27 cellular contexts compared by ENCODE assay signal in genomic region chr15:73882761-73883419, GRCh38. TPM values are rescaled to one million over a fixed set of nuclear protein-coding genes. Genes with fewer than 3 reads are reported as not detected.
DNase-seq lines count a peak whose midpoint lies in the region; ATAC-seq and TF ChIP-seq lines count a peak whose summit lies in the region.
"Had no signal": no experiment of that assay in that cellular context is flagged by ENCODE, and none has a peak within 500 bp of the region (broad histone marks: within the 10 kb centered on the region; RNA-seq: fewer than 3 reads in every experiment).

No MANE protein-coding gene starts in this region.

- DNase-seq in H7, result peak; percentile 58
- no peak for DNase-seq in Panc1 (ENCODE audit: low read depth, low spot score)
- peak; percentile 13 for DNase-seq in epithelial cell of esophagus (ENCODE audit: low read depth)
- DNase-seq in sciatic nerve (ENCODE audit: low spot score), result peak; percentile 23
- DNase-seq in NOMO-1 treated with DMSO at 0.1 percent for 48 hours (lab: John Stamatoyannopoulos, UW; ENCODE audit: unreplicated experiment), result no peak
- no peak for DNase-seq in activated CD8-positive, alpha-beta memory T cell treated with anti-CD3 and anti-CD28 coated beads for 24 hours
- no peak for DNase-seq in iPS-NIHi11 (ENCODE audit: low spot score)
- DNase-seq: C1 segment of cervical spinal cord; CD4-positive, alpha-beta memory T cell; GDM1; KBM-7; MG63; NCI-H1105 treated with DMSO at 0.1 percent for 48 hours; NCI-H146; NCI-H2029; NCI-H446 treated with DMSO at 0.1 percent for 48 hours; NCI-H526; NCI-H82; NK-92 treated with Interleukin-12 subunit alpha and Interleukin-12 subunit beta, amount 100 ng/mL, for 24 hours; SHP77 treated with DMSO at 0.1 percent for 48 hours had no signal

- POLR2A ChIA-PET in Panc1 (lab: Charles Lee), result no interaction called here

- H3K36me3 ChIP-seq in H7 (replicated peaks; ENCODE audit: control insufficient read depth, insufficient read depth, low read length) (no peaks in the 10 kb centered on the region), Panc1 (ENCODE audit: control insufficient read depth, insufficient read depth, low read length) (no peaks in the 10 kb centered on the region)
- H3K36me3 ChIP-seq: MG63 had no signal

- H3K27me3 ChIP-seq in H7 (ENCODE audit: control insufficient read depth, insufficient read depth, low read length), result no peaks in the 10 kb centered on the region
- no peaks in the 10 kb centered on the region; the same call in 1 of the 2 replicates for H3K27me3 ChIP-seq in Panc1 (ENCODE audit: control insufficient read depth, insufficient read depth, low read length)
- H3K27me3 ChIP-seq: MG63 had no signal

- H3K4me1 ChIP-seq in Panc1 (ENCODE audit: control insufficient read depth, insufficient read depth, low read length), result no peaks in the 10 kb centered on the region
- H3K4me1 ChIP-seq: Caco-2 had no signal

- in situ Hi-C loops in Panc1 (cut with HindIII; ENCODE audit: low pct_unique_long_range_greater_than_20kb, low sequenced_read_pairs), result no loop called here

- TF ChIP-seq CTCF in Panc1 (IDR thresholded peaks at IDR 0.05), result no peak
- no peak for TF ChIP-seq CTCF in epithelial cell of esophagus (IDR thresholded peaks at IDR 0.05; ENCODE audit: insufficient read depth, low read depth, low read length, missing control alignments)

- no peaks in the 10 kb centered on the region for H3K9me3 ChIP-seq in Panc1 (ENCODE audit: control insufficient read depth, insufficient read depth, low read depth, low read length)
- H3K9me3 ChIP-seq: Caco-2, MG63 had no signal

- intact Hi-C loops in Panc1 (cut with micrococcal nuclease; ENCODE audit: unreplicated experiment) (no loop called here), sciatic nerve (cut with DNase I) (no loop called here)

- ATAC-seq in Panc1 (peak; percentile 32; the same call in 1 of the 2 replicates), sciatic nerve (no peak), HG02763 (IDR thresholded peaks at IDR 0.05; ENCODE audit: unreplicated experiment) (no peak)
- ATAC-seq: GM12878 had no signal

- CTCF ChIA-PET in Panc1 (lab: Charles Lee), result no interaction called here

- no TSS peak for BruUV-seq in Panc1 (replicated peaks; lab: Mats Ljungman, UMichigan)

- no peak overlapping the region for H3K27ac ChIP-seq in Panc1 (ENCODE audit: low read length)
- H3K27ac ChIP-seq: RWPE1 had no signal

- H3K4me3 ChIP-seq in H7 (ENCODE audit: insufficient read depth, low read depth, low read length) (no peak overlapping the region), Panc1 (ENCODE audit: low read depth in 2 of 2, low read length in 2 of 2) (no peak overlapping the region), epithelial cell of esophagus (ENCODE audit: low read length) (no peak overlapping the region)
- H3K4me3 ChIP-seq: GM12878, MG63 had no signal

RNA-seq across cellular contexts. Expression of gene TBC1D21, which starts 9.5 kb away (rescaled TPM):
- not detected in 2 replicates for total RNA-seq in H7 (2014; rRNA removed; shearing (Covaris generic))
- total RNA-seq in Panc1 (2021; ENCODE audit: unreplicated experiment) (not detected), sciatic nerve (not detected)
- polyA plus RNA-seq in Panc1 (2012; ENCODE audit: insufficient read length), result not detected
- total RNA-seq: A673; Caco-2; CD4-positive, alpha-beta memory T cell; GM12878; H4; LHCN-M2 had no signal
- polyA plus RNA-seq: CD4-positive, alpha-beta memory T cell; GM12878 had no signal

RNA-seq across cellular contexts. Expression of gene LOXL1, which starts 43.4 kb away (rescaled TPM):
- total RNA-seq in H7 (2014; rRNA removed; shearing (Covaris generic)), result 11.8 and 18.4 TPM in 2 replicates
- total RNA-seq in Panc1 (2021; ENCODE audit: unreplicated experiment), result 18.6 TPM
- 30.5 TPM for polyA plus RNA-seq in Panc1 (2012; ENCODE audit: insufficient read length)
- total RNA-seq in sciatic nerve, result 16.6 TPM

Comparison
In these comparisons a context has a peak if more than half of its experiments do, and no peak if none do; other contexts are left out.
1. DNase-seq: peak in H7 (single experiment), epithelial cell of esophagus (single experiment) and sciatic nerve (single experiment); none in Panc1 (single experiment), NOMO-1 treated with DMSO at 0.1 percent for 48 hours (single experiment), activated CD8-positive, alpha-beta memory T cell treated with anti-CD3 and anti-CD28 coated beads for 24 hours (single experiment) and iPS-NIHi11 (single experiment).